Comparison of ENCODE assay signal across 11 cellular contexts in genomic region chr3:71393093-71393492, GRCh38.
DNase-seq lines count a peak whose midpoint lies in the region; ATAC-seq, FAIRE-seq and TF ChIP-seq lines count a peak whose summit lies in the region.
"Had no signal": no experiment of that assay in that cellular context is flagged by ENCODE, and none has a peak within 500 bp of the region (broad histone marks: within the 10 kb centered on the region; RNA-seq: fewer than 3 reads in every experiment).

No MANE protein-coding gene starts in this region.

- 90% methylated on average over 1 of the region's 1 CpG for WGBS in K562 (ENCODE audit: insufficient coverage, low coverage, missing lambda C conversion rate)

- no peak for TF ChIP-seq EP300 in K562 (IDR thresholded peaks at IDR 0.05; ENCODE audit: low read length)

- H2AFZ ChIP-seq in K562 (ENCODE audit: low read depth, low read length) = no peak overlapping the region

- no peak overlapping the region for H3K4me2 ChIP-seq in K562 (ENCODE audit: insufficient read depth, low read length)

- CTCF ChIA-PET in K562 (lab: Yijun Ruan, JAX; ENCODE audit: low intra/inter-chr PET ratio) = no interaction called here

- DNase-seq in ELR (ENCODE audit: low read depth) = peak; percentile 32
- DNase-seq in K562 (ENCODE audit: extremely low read depth in 1 of 4, low spot score in 3 of 4) = no peak
- DNase-seq in G401 (ENCODE audit: low spot score) = no peak
- no peak for DNase-seq in NCI-H2196 treated with DMSO at 0.1 percent for 48 hours (lab: John Stamatoyannopoulos, UW; ENCODE audit: unreplicated experiment)
- no peak for DNase-seq in NCI-H146 (lab: John Stamatoyannopoulos, UW)
- no peak for DNase-seq in SK-N-DZ (ENCODE audit: low spot score)
- DNase-seq: COR-L47, mucosa of descending colon, NCI-H1105 had no signal

- H3K27me3 ChIP-seq in K562 (ENCODE audit: control insufficient read depth in 2 of 2, insufficient read depth in 2 of 2, low read length in 2 of 2) = no peaks in the 10 kb centered on the region

- H4K20me1 ChIP-seq in K562 (replicated peaks; ENCODE audit: control insufficient read depth, insufficient read depth, low read length) = no peaks in the 10 kb centered on the region

- ATAC-seq in GM21360 (IDR thresholded peaks at IDR 0.05; ENCODE audit: unreplicated experiment) = peak; percentile 42
- ATAC-seq in HG03196 (IDR thresholded peaks at IDR 0.05; ENCODE audit: unreplicated experiment) = peak; percentile 50
- no peak for ATAC-seq in K562
- ATAC-seq: mucosa of descending colon had no signal

- TF ChIP-seq RAD21 in K562 (CRISPR knock-in tag; conservative IDR thresholded peaks at IDR 0.05 in 1 of 2, IDR thresholded peaks at IDR 0.05 in 1 of 2) = no peak

- TF ChIP-seq POLR2A in K562 (conservative IDR thresholded peaks at IDR 0.05) = no peak

- no TSS peak for BruUV-seq in K562 (replicated peaks; lab: Mats Ljungman, UMichigan)

- H3K9me1 ChIP-seq in K562 (ENCODE audit: control insufficient read depth, insufficient read depth, low read length) = no peaks in the 10 kb centered on the region

- no peak overlapping the region for H3K9ac ChIP-seq in K562 (ENCODE audit: insufficient read depth in 1 of 2, low read depth in 2 of 2, low read length in 2 of 2)

- in situ Hi-C loops in K562 (cut with MboI) (no loop called here), G401 (cut with HindIII; ENCODE audit: low sequenced_read_pairs) (no loop called here)

- no peak overlapping the region for H3K4me3 ChIP-seq in K562
- H3K4me3 ChIP-seq: mucosa of descending colon had no signal

- TF ChIP-seq CTCF in K562 (IDR thresholded peaks at IDR 0.05 in 2 of 3, conservative IDR thresholded peaks at IDR 0.05 in 1 of 3; ENCODE audit: insufficient read depth in 2 of 3, low read depth in 1 of 3, low read length in 3 of 3) = no peak

- H3K9me3 ChIP-seq in K562 (replicated peaks; ENCODE audit: control insufficient read depth, insufficient read depth, low read depth, low read length) = no peaks in the 10 kb centered on the region
- H3K9me3 ChIP-seq: mucosa of descending colon had no signal

- POLR2A ChIA-PET in K562 (lab: Yijun Ruan, JAX) = no interaction called here

- peaks cover 6% of the 10 kb centered on the region; the same call in 2 of the 3 replicates for H3K79me2 ChIP-seq in K562 (ENCODE audit: control insufficient read depth, insufficient read depth, low read length)

- peaks cover 4 to 51% of the 10 kb centered on the region in 2 experiments; a peak in 4 of 5 replicates for H3K4me1 ChIP-seq in K562 (replicated peaks in 1 of 2; ENCODE audit: control insufficient read depth in 2 of 2, insufficient read depth in 2 of 2, low read length in 2 of 2)

- no peak for FAIRE-seq in K562 (lab: Jason Lieb, UNC)

- intact Hi-C loops in K562 (cut with micrococcal nuclease) = loop anchor here (10.0 kb wide), 1 partner anchor 148 kb away; no protein-coding TSS in a partner anchor

- no peaks in the 10 kb centered on the region for H3K36me3 ChIP-seq in K562 (ENCODE audit: control insufficient read depth, insufficient read depth, low read length)

- H3K27ac ChIP-seq in K562 (ENCODE audit: extremely low read depth, low read depth, low read length) = no peak overlapping the region

TF ChIP-seq in K562, 482 proteins besides CTCF, POLR2A, EP300 and RAD21 (continues in another document):
- TF ChIP-seq ARHGAP35 (IDR thresholded peaks at IDR 0.05; ENCODE audit: partially characterized antibody) (no peak), ZBTB40 (IDR thresholded peaks at IDR 0.05) (peak; percentile 83), ZBTB40 (CRISPR knock-in tag; IDR thresholded peaks at IDR 0.05) (peak; percentile 66; the same call in 1 of the 2 replicates), ZNF431 (CRISPR knock-in tag; IDR thresholded peaks at IDR 0.05) (no peak), HMBOX1 (IDR thresholded peaks at IDR 0.05) (no peak)
